Comparison of ENCODE assay signal across 17 cellular contexts in genomic region chr1:200386416-200386815, GRCh38. TPM values are rescaled to one million over a fixed set of nuclear protein-coding genes. Genes with fewer than 3 reads are reported as not detected.
DNase-seq lines count a peak whose midpoint lies in the region; ATAC-seq and TF ChIP-seq lines count a peak whose summit lies in the region.
"Had no signal": no experiment of that assay in that cellular context is flagged by ENCODE, and none has a peak within 500 bp of the region (broad histone marks: within the 10 kb centered on the region; RNA-seq: fewer than 3 reads in every experiment).

No MANE protein-coding gene starts in this region.

- WGBS in SK-N-SH (ENCODE audit: low lambda C conversion rate), result 100% methylated on average over 4 of the region's 4 CpGs
- WGBS in mesenchymal stem cell, result 95% methylated on average over 4 of the region's 4 CpGs

- no peak for TF ChIP-seq CTCF in SK-N-SH (IDR thresholded peaks at IDR 0.05)

- no peak overlapping the region for H3K14ac ChIP-seq in mesenchymal stem cell (ENCODE audit: low read length in 2 of 2)

- H3K4me1 Mint-ChIP-seq in activated CD8-positive, alpha-beta memory T cell treated with anti-CD3 and anti-CD28 coated beads, Interleukin-2, amount 10 ng/mL, durations not matched to agents 7 days and 5 days, result no peaks in the 10 kb centered on the region
- H3K4me1 Mint-ChIP-seq: CD8-positive, alpha-beta memory T cell had no signal

- no peak overlapping the region for H3K27ac Mint-ChIP-seq in activated CD8-positive, alpha-beta memory T cell treated with anti-CD3 and anti-CD28 coated beads, Interleukin-2, amount 10 ng/mL, durations not matched to agents 7 days and 5 days
- H3K27ac Mint-ChIP-seq: CD8-positive, alpha-beta memory T cell had no signal

- H3K18ac ChIP-seq in mesenchymal stem cell (ENCODE audit: low read depth in 1 of 2, low read length in 2 of 2), result no peak overlapping the region

- no peak overlapping the region for H3K4me3 Mint-ChIP-seq in activated CD8-positive, alpha-beta memory T cell treated with anti-CD3 and anti-CD28 coated beads, Interleukin-2, amount 10 ng/mL, durations not matched to agents 7 days and 5 days
- H3K4me3 Mint-ChIP-seq: CD8-positive, alpha-beta memory T cell had no signal

- H4K8ac ChIP-seq in mesenchymal stem cell (ENCODE audit: low read length), result no peak overlapping the region

- POLR2A ChIA-PET in SK-N-SH (lab: Yijun Ruan, JAX), result no interaction called here

- no peak overlapping the region for H2BK12ac ChIP-seq in mesenchymal stem cell (ENCODE audit: low read length in 2 of 2)

- H3K9me3 Mint-ChIP-seq in activated CD8-positive, alpha-beta memory T cell treated with anti-CD3 and anti-CD28 coated beads, Interleukin-2, amount 10 ng/mL, durations not matched to agents 7 days and 5 days (ENCODE audit: low read depth), result no peaks in the 10 kb centered on the region
- H3K9me3 Mint-ChIP-seq: CD8-positive, alpha-beta memory T cell had no signal

- no peak for DNase-seq in SK-N-SH
- DNase-seq in NCI-H226, result peak; percentile 58
- DNase-seq in mesenchymal stem cell, result no peak
- no peak for DNase-seq in activated CD8-positive, alpha-beta memory T cell treated with anti-CD3 and anti-CD28 coated beads, Interleukin-2, amount 10 ng/mL, durations not matched to agents 7 days and 5 days
- no peak for DNase-seq in GM19238 (ENCODE audit: insufficient read length, low spot score)
- no peak for DNase-seq in posterior vena cava (ENCODE audit: low spot score)
- DNase-seq: AML-193; Caco-2; CD8-positive, alpha-beta memory T cell; DMS53; GDM1; GOT3; KBM-7 had no signal

- no peaks in the 10 kb centered on the region for H3K36me3 Mint-ChIP-seq in activated CD8-positive, alpha-beta memory T cell treated with anti-CD3 and anti-CD28 coated beads, Interleukin-2, amount 10 ng/mL, durations not matched to agents 7 days and 5 days
- H3K36me3 Mint-ChIP-seq: CD8-positive, alpha-beta memory T cell had no signal

- H2AK5ac ChIP-seq in mesenchymal stem cell (ENCODE audit: low read length, severe bottlenecking), result no peak overlapping the region

- no peak overlapping the region for H3K27ac ChIP-seq in SK-N-SH (ENCODE audit: low read depth in 2 of 2, low read length in 1 of 2)
- peak overlapping the region; percentile 60 for H3K27ac ChIP-seq in mesenchymal stem cell (ENCODE audit: low read length, poor library complexity, severe bottlenecking)
- H3K27ac ChIP-seq: 22Rv1, BLaER1 had no signal

- no peak for TF ChIP-seq EP300 in SK-N-SH (IDR thresholded peaks at IDR 0.05; ENCODE audit: borderline replicate concordance in 1 of 2, low read depth in 1 of 2, low read length in 1 of 2)

- no peak overlapping the region for H2BK120ac ChIP-seq in mesenchymal stem cell (ENCODE audit: low read depth, low read length)

- no peak for TF ChIP-seq RAD21 in SK-N-SH (IDR thresholded peaks at IDR 0.05; ENCODE audit: low read length)

- H3K9me3 ChIP-seq in SK-N-SH (no peaks in the 10 kb centered on the region), mesenchymal stem cell (ENCODE audit: control insufficient read depth, low read length) (no peaks in the 10 kb centered on the region)
- H3K9me3 ChIP-seq: BLaER1, Caco-2, HAP-1 had no signal

- H3K9me2 ChIP-seq in SK-N-SH, result no peaks in the 10 kb centered on the region

- no peaks in the 10 kb centered on the region for H4K20me1 ChIP-seq in SK-N-SH (ENCODE audit: insufficient read depth)
- H4K20me1 ChIP-seq: BLaER1 had no signal

- H2AFZ ChIP-seq in SK-N-SH (ENCODE audit: low read depth) (no peak overlapping the region), mesenchymal stem cell (ENCODE audit: low read depth, low read length) (no peak overlapping the region)

- CTCF ChIA-PET in SK-N-SH (lab: Yijun Ruan, JAX), result interaction anchor here (1.5 kb wide), 1 partner anchor 124 kb away, joined by 4 read pairs; no protein-coding TSS in a partner anchor
- CTCF ChIA-PET in activated CD8-positive, alpha-beta memory T cell treated with anti-CD3 and anti-CD28 coated beads, Interleukin-2, amount 10 ng/mL, durations not matched to agents 7 days and 5 days (lab: Charles Lee), result interaction anchor here (1.4 kb wide), 1 partner anchor 9 kb away, joined by 3 read pairs; no protein-coding TSS in a partner anchor

- H3K9ac ChIP-seq in SK-N-SH (no peak overlapping the region), mesenchymal stem cell (ENCODE audit: low read length) (no peak overlapping the region)
- H3K9ac ChIP-seq: BLaER1 had no signal

- no peaks in the 10 kb centered on the region; a peak in 2 of 4 replicates for H3K4me1 ChIP-seq in SK-N-SH (ENCODE audit: control insufficient read depth in 1 of 2, insufficient read depth in 2 of 2, low read depth in 1 of 2, low read length in 1 of 2)
- H3K4me1 ChIP-seq in mesenchymal stem cell (ENCODE audit: control insufficient read depth, insufficient read depth, low read depth, low read length), result peaks cover 5% of the 10 kb centered on the region
- H3K4me1 ChIP-seq: BLaER1, HAP-1 had no signal

- H3K36me3 ChIP-seq in SK-N-SH (replicated peaks in 1 of 2; ENCODE audit: control insufficient read depth in 1 of 2, insufficient read depth in 2 of 2, low read length in 1 of 2) (no peaks in the 10 kb centered on the region), mesenchymal stem cell (ENCODE audit: control insufficient read depth in 1 of 2, insufficient read depth in 2 of 2, low read depth in 1 of 2, low read length in 2 of 2) (no peaks in the 10 kb centered on the region)
- H3K36me3 ChIP-seq: BLaER1, HAP-1 had no signal

- no peak overlapping the region for H4K91ac ChIP-seq in mesenchymal stem cell (ENCODE audit: low read length)

- H3K4me3 ChIP-seq in SK-N-SH (ENCODE audit: low read depth in 2 of 2, low read length in 1 of 2) (no peak overlapping the region), mesenchymal stem cell (ENCODE audit: insufficient read depth in 1 of 2, low read depth in 1 of 2, low read length in 2 of 2) (no peak overlapping the region)
- H3K4me3 ChIP-seq: BLaER1, HAP-1 had no signal

- H3K79me1 ChIP-seq in mesenchymal stem cell (replicated peaks; ENCODE audit: low read length, poor library complexity, severe bottlenecking), result no peaks in the 10 kb centered on the region

- peak; percentile 35; the same call in 1 of the 3 replicates for ATAC-seq in SK-N-SH treated with all-trans-retinoic acid at 6 μM for 48 hours
- no peak for ATAC-seq in activated CD8-positive, alpha-beta memory T cell treated with anti-CD3 and anti-CD28 coated beads, Interleukin-2, amount 10 ng/mL, durations not matched to agents 7 days and 5 days

- H3F3A ChIP-seq in SK-N-SH (replicated peaks; ENCODE audit: insufficient read depth), result no peaks in the 10 kb centered on the region

- H3K27me3 Mint-ChIP-seq in activated CD8-positive, alpha-beta memory T cell treated with anti-CD3 and anti-CD28 coated beads, Interleukin-2, amount 10 ng/mL, durations not matched to agents 7 days and 5 days, result no peaks in the 10 kb centered on the region
- H3K27me3 Mint-ChIP-seq: CD8-positive, alpha-beta memory T cell had no signal

- H3K4me2 ChIP-seq in SK-N-SH, result no peak overlapping the region
- H3K4me2 ChIP-seq in mesenchymal stem cell (ENCODE audit: low read length, poor library complexity, severe bottlenecking), result no peak overlapping the region
- H3K4me2 ChIP-seq: BLaER1 had no signal

- no peak overlapping the region for H3K4ac ChIP-seq in mesenchymal stem cell (ENCODE audit: low read depth in 1 of 2, low read length in 2 of 2)

- H3K79me2 ChIP-seq in SK-N-SH (ENCODE audit: insufficient read depth), result no peaks in the 10 kb centered on the region

- intact Hi-C loops in posterior vena cava (cut with DNase I), result no loop called here

- no peaks in the 10 kb centered on the region for H3K27me3 ChIP-seq in SK-N-SH (ENCODE audit: insufficient read depth)
- H3K27me3 ChIP-seq in mesenchymal stem cell (ENCODE audit: control insufficient read depth in 1 of 2, insufficient read depth in 1 of 2, low read length in 2 of 2), result no peaks in the 10 kb centered on the region
- H3K27me3 ChIP-seq: BLaER1 had no signal

- H3K23ac ChIP-seq in mesenchymal stem cell (ENCODE audit: low read length in 2 of 2), result no peak overlapping the region

- H2BK15ac ChIP-seq in mesenchymal stem cell (ENCODE audit: low read depth, poor library complexity, severe bottlenecking), result no peak overlapping the region

- H2BK5ac ChIP-seq in mesenchymal stem cell (ENCODE audit: low read depth, low read length, poor library complexity, severe bottlenecking), result no peak overlapping the region

TF ChIP-seq in SK-N-SH treated with all-trans-retinoic acid at 6 μM for 48 hours, 23 proteins besides CTCF, POLR2A, EP300 and RAD21 (continues in another document):
- TF ChIP-seq BACH2 (CRISPR knock-in tag; IDR thresholded peaks at IDR 0.05; ENCODE audit: borderline replicate concordance), result no peak
- TF ChIP-seq RARB (CRISPR knock-in tag; IDR thresholded peaks at IDR 0.05), result no peak
- no peak for TF ChIP-seq ZNF70 (CRISPR knock-in tag; IDR thresholded peaks at IDR 0.05)
- TF ChIP-seq CSDC2 (CRISPR knock-in tag; IDR thresholded peaks at IDR 0.05), result no peak
- no peak for TF ChIP-seq ZFP3 (CRISPR knock-in tag; IDR thresholded peaks at IDR 0.05)

TF ChIP-seq in SK-N-SH, 30 proteins besides CTCF, POLR2A, EP300 and RAD21:
- TF ChIP-seq YY1 (IDR thresholded peaks at IDR 0.05; ENCODE audit: low read depth), result no peak
- TF ChIP-seq RCOR1 (IDR thresholded peaks at IDR 0.05; ENCODE audit: low read length), result no peak
- TF ChIP-seq TEAD4 (IDR thresholded peaks at IDR 0.05; ENCODE audit: borderline replicate concordance, insufficient read depth), result no peak

RNA-seq across cellular contexts. Expression of gene ZNF281, which starts 23.4 kb away (rescaled TPM):
- polyA plus RNA-seq in SK-N-SH (2012; rRNA removed), result 3.0 and 3.8 TPM in 2 replicates
- 3.8 and 4.3 TPM in 2 replicates for polyA plus RNA-seq in SK-N-SH (2012; cell fraction: cytosol; rRNA removed)
- 2.4 and 5.1 TPM in 2 replicates for polyA plus RNA-seq in SK-N-SH (2012; cell fraction: nucleus; rRNA removed)
- 28.4 TPM for polyA plus RNA-seq in mesenchymal stem cell (2013, experiment 1 of 2)
- 27.8 TPM for polyA plus RNA-seq in mesenchymal stem cell (2013, experiment 2 of 2)
- total RNA-seq in activated CD8-positive, alpha-beta memory T cell treated with anti-CD3 and anti-CD28 coated beads, Interleukin-2, amount 10 ng/mL, durations not matched to agents 7 days and 5 days, result 10 to 100 TPM; 11.9 to 20.6 TPM
- total RNA-seq in posterior vena cava, result 10 to 100 TPM in 1 of 2 donors, 1 to 10 TPM in 1; 8.9 to 12.0 TPM
